13 cellular contexts compared by ENCODE assay signal in genomic region chr19:14097532-14098151, GRCh38. TPM values are rescaled to one million over a fixed set of nuclear protein-coding genes. Genes with fewer than 3 reads are reported as not detected.
DNase-seq lines count a peak whose midpoint lies in the region; ATAC-seq and TF ChIP-seq lines count a peak whose summit lies in the region.
"Had no signal": no experiment of that assay in that cellular context is flagged by ENCODE, and none has a peak within 500 bp of the region (broad histone marks: within the 10 kb centered on the region; RNA-seq: fewer than 3 reads in every experiment).

No MANE protein-coding gene starts in this region.

- H3T11ph ChIP-seq in H9 (ENCODE audit: low read length): no peak overlapping the region

- no peak overlapping the region for H2BK120ac ChIP-seq in H9 (ENCODE audit: low read depth, low read length, poor library complexity, severe bottlenecking)

- H3K56ac ChIP-seq in H9 (ENCODE audit: insufficient read length, low read depth, low read length): no peak overlapping the region

- no peak overlapping the region for H3K9ac ChIP-seq in H9 (ENCODE audit: extremely low read depth, insufficient read length, low read length)
- H3K9ac ChIP-seq: GM23248 had no signal

- no peak overlapping the region for H2BK15ac ChIP-seq in H9 (ENCODE audit: low read depth, low read length)

- H3K36me3 Mint-ChIP-seq in H9 (ENCODE audit: insufficient read depth in 1 of 3, low read depth in 3 of 3): peaks cover 6 to 35% (median 22%) of the 10 kb centered on the region in 3 experiments

- H3K27me3 Mint-ChIP-seq in H9 (ENCODE audit: low read depth): peaks cover 16% of the 10 kb centered on the region

- H3K4me3 ChIP-seq in astrocyte of the cerebellum (ENCODE audit: low read depth, low read length): no peak overlapping the region
- no peak overlapping the region for H3K4me3 ChIP-seq in tibial nerve
- H3K4me3 ChIP-seq: body of pancreas, GM23248 had no signal

- H3K23me2 ChIP-seq in H9 (ENCODE audit: insufficient read length, low read depth, low read length, poor library complexity, severe bottlenecking): no peaks in the 10 kb centered on the region

- no peak overlapping the region for H2BK12ac ChIP-seq in H9 (ENCODE audit: insufficient read length, low read depth, low read length)

- peaks cover 13 to 15% of the 10 kb centered on the region in 2 experiments for H3K9me3 Mint-ChIP-seq in H9

- H3K4ac ChIP-seq in H9 (ENCODE audit: low read depth, low read length): no peak overlapping the region

- DNase-seq in H9 (no peak), astrocyte of the cerebellum (ENCODE audit: low read depth) (no peak), left ventricle myocardium superior (no peak), NCI-H2081 treated with DMSO at 0.1 percent for 48 hours (lab: John Stamatoyannopoulos, UW) (no peak), GDM1 (lab: John Stamatoyannopoulos, UW) (no peak), NCI-H1092 (lab: John Stamatoyannopoulos, UW) (no peak), tibial nerve (ENCODE audit: low spot score in 2 of 2) (no peak)
- DNase-seq: activated CD4-positive, alpha-beta T cell treated with anti-CD3 and anti-CD28 coated beads, Interleukin-2, amount 50 U/mL, for 1 hour; body of pancreas; GM23248; NCI-H2227 treated with DMSO at 0.1 percent for 48 hours had no signal

- H3K36me3 ChIP-seq in tibial nerve: peaks cover 0 to 83% (median 11%) of the 10 kb centered on the region in 3 donors

- intact Hi-C loops in left ventricle myocardium superior (cut with micrococcal nuclease): no loop called here

- H3K27ac Mint-ChIP-seq in H9: no peak overlapping the region

- no peak for TF ChIP-seq EP300 in tibial nerve (IDR thresholded peaks at IDR 0.05)

- no peak overlapping the region for H3K18ac ChIP-seq in H9 (ENCODE audit: insufficient read length, low read depth, low read length)

- no peak overlapping the region for H2BK5ac ChIP-seq in H9 (ENCODE audit: insufficient read length, low read length)

- no peaks in the 10 kb centered on the region for H3K4me1 Mint-ChIP-seq in H9

- H4K91ac ChIP-seq in H9 (ENCODE audit: insufficient read length, low read depth, low read length): no peak overlapping the region

- H3K27me3 ChIP-seq in H9 (ENCODE audit: insufficient read depth, low read length) (no peaks in the 10 kb centered on the region), tibial nerve (no peaks in the 10 kb centered on the region)
- H3K27me3 ChIP-seq: body of pancreas had no signal

- TF ChIP-seq CTCF in 22Rv1 (IDR thresholded peaks at IDR 0.05) (peak; percentile 6; the same call in 1 of the 2 replicates), H9 (conservative IDR thresholded peaks at IDR 0.05) (peak; percentile 53), astrocyte of the cerebellum (IDR thresholded peaks at IDR 0.05; ENCODE audit: low read depth, low read length, missing control alignments) (peak; percentile 24), tibial nerve (IDR thresholded peaks at IDR 0.05) (peak in 1 of 5 experiments; percentile 5)

- H4K8ac ChIP-seq in H9 (replicated peaks; ENCODE audit: insufficient read length, low read depth, low read length): no peak overlapping the region

- no peak overlapping the region for H2AK5ac ChIP-seq in H9 (ENCODE audit: insufficient read length, low read length)

- in situ Hi-C loops in astrocyte of the cerebellum (cut with HindIII; ENCODE audit: low sequenced_read_pairs): no loop called here

- peaks cover 6% of the 10 kb centered on the region for H3K9me3 ChIP-seq in H9 (ENCODE audit: control insufficient read depth, low read depth, low read length)
- peaks cover 0 to 11% (median 3%) of the 10 kb centered on the region in 4 donors for H3K9me3 ChIP-seq in tibial nerve
- H3K9me3 ChIP-seq: body of pancreas had no signal

- no CpG with 5 or more reads among the region's 21 CpGs for WGBS in H9 (ENCODE audit: extremely low coverage, insufficient read length, low lambda C conversion rate)
- 71 to 81% methylated on average over 21 of the region's 21 CpGs for WGBS in tibial nerve, 2 donors

- peak; percentile 34 for ATAC-seq in left ventricle myocardium superior
- ATAC-seq: body of pancreas had no signal

- no peak for TF ChIP-seq POLR2A in tibial nerve (IDR thresholded peaks at IDR 0.05)

- H3K23ac ChIP-seq in H9 (ENCODE audit: insufficient read length, low read depth, low read length): no peak overlapping the region

- H4K5ac ChIP-seq in H9 (ENCODE audit: insufficient read length, low read depth, low read length): no peak overlapping the region

- H3K79me2 ChIP-seq in H9 (ENCODE audit: insufficient read depth, low read length): no peaks in the 10 kb centered on the region

- H3K4me3 Mint-ChIP-seq in H9: no peak overlapping the region
- H3K4me3 Mint-ChIP-seq: activated T-helper 1 cell treated with anti-CD3 and anti-CD28 coated beads, Interleukin-12 subunit alpha, Interleukin-12 subunit beta, Interleukin-2, Interleukin-4 antibody, amounts not matched to agents 30 ng/mL and 10 ng/mL and 1 ng/mL, durations not matched to agents 14 hours and 24 hours and 36 hours had no signal

- H3K79me1 ChIP-seq in H9 (ENCODE audit: insufficient read depth, low read depth, low read length, poor library complexity, severe bottlenecking): no peaks in the 10 kb centered on the region

- H3K4me1 ChIP-seq in H9 (ENCODE audit: insufficient read depth, low read length) (no peaks in the 10 kb centered on the region), tibial nerve (peaks cover 0 to 7% (median 0%) of the 10 kb centered on the region in 4 donors)
- H3K4me1 ChIP-seq: body of pancreas had no signal

- H2AFZ ChIP-seq in H9 (ENCODE audit: low read length): no peak overlapping the region
- H2AFZ ChIP-seq: GM23248 had no signal

- no peak overlapping the region for H2BK20ac ChIP-seq in H9 (ENCODE audit: low read depth, low read length, poor library complexity, severe bottlenecking)

- H3K4me2 ChIP-seq in H9 (ENCODE audit: insufficient read depth, insufficient read length, low read length): no peak overlapping the region

- no peak overlapping the region for H3K14ac ChIP-seq in H9 (ENCODE audit: insufficient read depth, low read length)

- no peak overlapping the region for H3K27ac ChIP-seq in 22Rv1
- H3K27ac ChIP-seq in H9 (ENCODE audit: insufficient read length, low read depth, low read length): no peak overlapping the region
- no peak overlapping the region for H3K27ac ChIP-seq in tibial nerve
- H3K27ac ChIP-seq: body of pancreas, GM23248 had no signal

- no peaks in the 10 kb centered on the region for H4K20me1 ChIP-seq in H9 (ENCODE audit: control insufficient read depth, insufficient read depth, insufficient read length)

RNA-seq across cellular contexts. Expression of gene SAMD1, which starts 7.1 kb away (rescaled TPM):
- total RNA-seq in H9 (2021) (104 and 108 TPM in 2 replicates), left ventricle myocardium superior (58.0 TPM), tibial nerve (10 to 100 TPM in 3 of 4 donors, 1 to 10 TPM in 1; 5.9 to 31.4 (median 19.0) TPM)

RNA-seq across cellular contexts. Expression of gene C19orf67, which starts 12.1 kb away (rescaled TPM):
- total RNA-seq in H9 (2021) (0.39 and 0.72 TPM in 2 replicates), left ventricle myocardium superior (not detected), tibial nerve (not detected)
- total RNA-seq: body of pancreas, GM23248 had no signal

RNA-seq across cellular contexts. Expression of gene PRKACA, which starts 19.9 kb away (rescaled TPM):
- 51.8 and 56.0 TPM in 2 replicates for total RNA-seq in H9 (2021)
- total RNA-seq in left ventricle myocardium superior: 514 TPM
- 10 to 100 TPM; 26.9 to 59.4 (median 41.3) TPM for total RNA-seq in tibial nerve

RNA-seq across cellular contexts. Expression of gene MISP3, which starts 25.1 kb away (rescaled TPM):
- total RNA-seq in H9 (2021): 0.26 and 0.72 TPM in 2 replicates
- total RNA-seq in left ventricle myocardium superior: 6.8 TPM
- total RNA-seq in tibial nerve: 1 to 10 TPM; 1.8 to 7.8 (median 7.2) TPM

RNA-seq across cellular contexts. Expression of gene PALM3, which starts 35.8 kb away (rescaled TPM):
- total RNA-seq in H9 (2021) (11.5 and 13.5 TPM in 2 replicates), left ventricle myocardium superior (not detected), tibial nerve (1 to 10 TPM in 1 of 4 donors, under 1 TPM in 3; 0.30 to 2.7 (median 0.53) TPM)
- total RNA-seq: GM23248 had no signal
